ENCODE assay signal across 1 cellular context in genomic region chr10:22316286-22317120, GRCh38.
TF ChIP-seq lines count a peak whose summit lies in the region.

Gene COMMD3 (plus strand): TSS chr10:22316388. CDS start chr10:22316418, 30 bp downstream.

TF ChIP-seq in K562, 482 proteins besides CTCF, POLR2A, EP300 and RAD21 (continued from another document and continues in another):
- peak; percentile 57 to 84 for TF ChIP-seq MNT (conservative IDR thresholded peaks at IDR 0.05)
- peak; percentile 88 for TF ChIP-seq KDM5B (IDR thresholded peaks at IDR 0.05; ENCODE audit: insufficient replicate concordance, low read depth, low read length)
- peak; percentile 96 for TF ChIP-seq TOE1 (IDR thresholded peaks at IDR 0.05; ENCODE audit: borderline replicate concordance)
- TF ChIP-seq TOE1 (CRISPR knock-in tag; IDR thresholded peaks at IDR 0.05; ENCODE audit: borderline replicate concordance, low read depth): no peak
- peak; percentile 19 for TF ChIP-seq HNRNPLL (IDR thresholded peaks at IDR 0.05; ENCODE audit: low read depth, low read length, poor library complexity, severe bottlenecking)
- TF ChIP-seq MXI1 (IDR thresholded peaks at IDR 0.05; ENCODE audit: low read depth, low read length): 0 out of 2 replicates have a peak, but pooled peaks have one; percentile 14
- 0 out of 4 replicates have a peak, but pooled peaks of 1 of the 2 experiments have one; percentile 10 for TF ChIP-seq KDM4B (IDR thresholded peaks at IDR 0.05; ENCODE audit: borderline replicate concordance in 2 of 2, low read depth in 1 of 2)
- no peak for TF ChIP-seq ZNF696 (CRISPR knock-in tag; conservative IDR thresholded peaks at IDR 0.05)
- TF ChIP-seq E2F5 (CRISPR knock-in tag; IDR thresholded peaks at IDR 0.05): no peak
- TF ChIP-seq XRCC3 (IDR thresholded peaks at IDR 0.05): no peak
- TF ChIP-seq TAF1 (IDR thresholded peaks at IDR 0.05; ENCODE audit: control insufficient read depth, extremely low read depth, insufficient read depth, low read length, severe bottlenecking): peak; percentile 81
- TF ChIP-seq KLF13 (tag; IDR thresholded peaks at IDR 0.05; ENCODE audit: borderline replicate concordance, low read depth): peak; percentile 39; the same call in 1 of the 2 replicates
- TF ChIP-seq KAT7 (CRISPR knock-in tag; IDR thresholded peaks at IDR 0.05; ENCODE audit: borderline replicate concordance): peak; percentile 85; the same call in 1 of the 2 replicates
- no peak for TF ChIP-seq MLX (CRISPR knock-in tag; conservative IDR thresholded peaks at IDR 0.05)
- TF ChIP-seq YY1 (IDR thresholded peaks at IDR 0.05; ENCODE audit: borderline replicate concordance in 1 of 3, control insufficient read depth in 1 of 3, extremely low read depth in 1 of 3, insufficient read depth in 3 of 3, insufficient read length in 1 of 3, insufficient replicate concordance in 2 of 3, low read depth in 1 of 3, low read length in 2 of 3): peak in 2 of 3 experiments; percentile 54 to 73
- peak; percentile 52 for TF ChIP-seq ELF2 (CRISPR knock-in tag; IDR thresholded peaks at IDR 0.05)
- TF ChIP-seq ZNF695 (CRISPR knock-in tag; IDR thresholded peaks at IDR 0.05): no peak
- no peak for TF ChIP-seq MED1 (CRISPR knock-in tag; IDR thresholded peaks at IDR 0.05; ENCODE audit: borderline replicate concordance)
- TF ChIP-seq ETV1 (tag; conservative IDR thresholded peaks at IDR 0.05; ENCODE audit: low read depth): 0 out of 2 replicates have a peak, but pooled peaks have one; percentile 17
- no peak for TF ChIP-seq RNF219 (CRISPR knock-in tag; IDR thresholded peaks at IDR 0.05)
- TF ChIP-seq FIP1L1 (IDR thresholded peaks at IDR 0.05; ENCODE audit: low read depth, low read length, poor library complexity, severe bottlenecking): peak; percentile 69
- no peak for TF ChIP-seq POLR3G (IDR thresholded peaks at IDR 0.05; ENCODE audit: extremely low read depth, insufficient read length, insufficient replicate concordance)
- TF ChIP-seq PRMT5 (CRISPR knock-in tag; IDR thresholded peaks at IDR 0.05): no peak
- TF ChIP-seq ZNF589 (CRISPR knock-in tag; IDR thresholded peaks at IDR 0.05; ENCODE audit: low read depth): peak; percentile 75
- 0 out of 2 replicates have a peak, but pooled peaks have one; percentile 40 for TF ChIP-seq FOXK1 (CRISPR knock-in tag; IDR thresholded peaks at IDR 0.05; ENCODE audit: borderline replicate concordance)
- TF ChIP-seq NR2C1 (IDR thresholded peaks at IDR 0.05): peak; percentile 96
- peak; percentile 96 for TF ChIP-seq NR2C1 (tag; IDR thresholded peaks at IDR 0.05)
- TF ChIP-seq BRD9 (IDR thresholded peaks at IDR 0.05; ENCODE audit: low read depth, partially characterized antibody): peak; percentile 22
- TF ChIP-seq FOXP4 (CRISPR knock-in tag; IDR thresholded peaks at IDR 0.05; ENCODE audit: borderline replicate concordance): no peak
- TF ChIP-seq GABPA (tag; conservative IDR thresholded peaks at IDR 0.05; ENCODE audit: low read depth): peak; percentile 89
- TF ChIP-seq SMARCE1 (IDR thresholded peaks at IDR 0.05): no peak; the same call in 1 of the 2 replicates
- no peak for TF ChIP-seq ETV6 (IDR thresholded peaks at IDR 0.05; ENCODE audit: borderline replicate concordance in 1 of 2, low read depth in 2 of 2, low read length in 1 of 2)
- TF ChIP-seq ETV6 (CRISPR knock-in tag; IDR thresholded peaks at IDR 0.05; ENCODE audit: borderline replicate concordance): no peak
- peak; percentile 60; the same call in 1 of the 2 replicates for TF ChIP-seq DIDO1 (tag; IDR thresholded peaks at IDR 0.05; ENCODE audit: low read depth)
- TF ChIP-seq ZNF444 (CRISPR knock-in tag; IDR thresholded peaks at IDR 0.05): no peak
- TF ChIP-seq MEF2D (tag; conservative IDR thresholded peaks at IDR 0.05; ENCODE audit: low read depth): no peak
- TF ChIP-seq RBBP5 (IDR thresholded peaks at IDR 0.05; ENCODE audit: borderline replicate concordance, insufficient read depth, low read length, poor library complexity, severe bottlenecking): peak; percentile 91
- peak; percentile 93 for TF ChIP-seq CXXC5 (CRISPR knock-in tag; IDR thresholded peaks at IDR 0.05)
- peak; percentile 73 for TF ChIP-seq SP1 (CRISPR knock-in tag; IDR thresholded peaks at IDR 0.05)
- TF ChIP-seq SMARCA5 (IDR thresholded peaks at IDR 0.05): no peak; the same call in 1 of the 2 replicates
- TF ChIP-seq ZNF740 (CRISPR knock-in tag; IDR thresholded peaks at IDR 0.05): peak; percentile 69
- no peak for TF ChIP-seq ZNF740 (tag; IDR thresholded peaks at IDR 0.05)
- TF ChIP-seq ZNF311 (CRISPR knock-in tag; IDR thresholded peaks at IDR 0.05): no peak
- TF ChIP-seq NEUROD1 (IDR thresholded peaks at IDR 0.05; ENCODE audit: borderline replicate concordance, low read depth, low read length, partially characterized antibody): no peak
- TF ChIP-seq NFRKB (IDR thresholded peaks at IDR 0.05; ENCODE audit: low read depth): peak; percentile 48; the same call in 1 of the 2 replicates
- TF ChIP-seq PCBP1 (IDR thresholded peaks at IDR 0.05; ENCODE audit: low read depth, low read length, poor library complexity, severe bottlenecking): no peak
- no peak for TF ChIP-seq HMG20A (CRISPR knock-in tag; conservative IDR thresholded peaks at IDR 0.05)
- TF ChIP-seq TAF7 (tag; IDR thresholded peaks at IDR 0.05): peak; percentile 70
- TF ChIP-seq SIRT6 (IDR thresholded peaks at IDR 0.05; ENCODE audit: low read depth, low read length): no peak
- peak; percentile 73; the same call in 1 of the 2 replicates for TF ChIP-seq ZNF175 (CRISPR knock-in tag; IDR thresholded peaks at IDR 0.05; ENCODE audit: low read depth)
- TF ChIP-seq SMARCB1 (IDR thresholded peaks at IDR 0.05; ENCODE audit: insufficient read length, low read depth): no peak
- no peak for TF ChIP-seq ZNF239 (CRISPR knock-in tag; IDR thresholded peaks at IDR 0.05)
- peak; percentile 74 to 78 for TF ChIP-seq AFF1 (IDR thresholded peaks at IDR 0.05; ENCODE audit: low read depth in 1 of 2, partially characterized antibody in 2 of 2)
- TF ChIP-seq ZNF133 (CRISPR knock-in tag; IDR thresholded peaks at IDR 0.05): no peak
- no peak for TF ChIP-seq STAG1 (CRISPR knock-in tag; IDR thresholded peaks at IDR 0.05; ENCODE audit: borderline replicate concordance)
- no peak for TF ChIP-seq CHCHD3 (CRISPR knock-in tag; IDR thresholded peaks at IDR 0.05)
- TF ChIP-seq SIX5 (IDR thresholded peaks at IDR 0.05; ENCODE audit: borderline replicate concordance in 1 of 2, insufficient read depth in 1 of 2, low read depth in 1 of 2, low read length in 2 of 2): no peak
- TF ChIP-seq FOXJ2 (tag; IDR thresholded peaks at IDR 0.05): peak; percentile 81; the same call in 1 of the 2 replicates
- TF ChIP-seq RNF2 (IDR thresholded peaks at IDR 0.05): peak; percentile 65; the same call in 1 of the 2 replicates
- TF ChIP-seq POLR2B (IDR thresholded peaks at IDR 0.05; ENCODE audit: low read depth, partially characterized antibody): peak; percentile 74
- 0 out of 2 replicates have a peak, but pooled peaks have one; percentile 0 for TF ChIP-seq CBFA2T3 (IDR thresholded peaks at IDR 0.05)
- TF ChIP-seq ZNF232 (CRISPR knock-in tag; IDR thresholded peaks at IDR 0.05): 0 out of 2 replicates have a peak, but pooled peaks have one; percentile 16
- TF ChIP-seq POLR2AphosphoS5 (IDR thresholded peaks at IDR 0.05; ENCODE audit: control insufficient read depth, insufficient read depth, low read depth, low read length): peak; percentile 64
- TF ChIP-seq ATF1 (CRISPR knock-in tag; IDR thresholded peaks at IDR 0.05): no peak
- TF ChIP-seq ATF1 (tag; IDR thresholded peaks at IDR 0.05): peak; percentile 38; the same call in 1 of the 2 replicates
